1 cellular context compared by ENCODE assay signal in the genomic region with DNA sequence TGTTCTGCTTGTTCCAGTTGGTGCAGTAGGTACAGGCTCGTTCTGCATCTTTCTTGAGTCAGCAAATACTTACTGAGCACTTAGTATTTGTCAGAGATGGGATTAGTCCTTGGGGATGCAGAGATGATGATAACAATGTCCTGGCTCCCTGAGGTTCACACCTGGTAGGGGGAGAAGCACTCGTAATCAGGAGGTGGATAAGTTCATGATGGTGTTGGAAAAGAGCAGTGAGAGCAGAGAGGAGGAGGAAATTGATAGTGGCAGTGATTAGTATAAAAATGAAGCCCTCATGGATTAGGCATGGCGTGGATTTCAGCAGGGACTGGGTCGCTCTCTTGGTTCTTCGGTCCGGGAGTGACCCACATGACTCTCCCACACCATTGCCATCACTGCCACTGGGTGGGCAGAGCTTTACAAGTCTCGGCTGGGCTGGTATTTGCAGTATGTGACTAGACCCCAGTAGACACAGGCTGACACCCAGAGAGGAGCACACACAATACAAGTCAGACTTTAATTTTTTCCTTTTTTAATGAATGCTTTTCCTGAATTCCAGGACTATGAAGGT.
TF ChIP-seq lines count a peak whose summit lies in the region.

No MANE protein-coding gene starts in this region.

TF ChIP-seq in SK-N-SH, 30 proteins besides CTCF, POLR2A, EP300 and RAD21 (continued from another document):
- TF ChIP-seq, protein P1, sequence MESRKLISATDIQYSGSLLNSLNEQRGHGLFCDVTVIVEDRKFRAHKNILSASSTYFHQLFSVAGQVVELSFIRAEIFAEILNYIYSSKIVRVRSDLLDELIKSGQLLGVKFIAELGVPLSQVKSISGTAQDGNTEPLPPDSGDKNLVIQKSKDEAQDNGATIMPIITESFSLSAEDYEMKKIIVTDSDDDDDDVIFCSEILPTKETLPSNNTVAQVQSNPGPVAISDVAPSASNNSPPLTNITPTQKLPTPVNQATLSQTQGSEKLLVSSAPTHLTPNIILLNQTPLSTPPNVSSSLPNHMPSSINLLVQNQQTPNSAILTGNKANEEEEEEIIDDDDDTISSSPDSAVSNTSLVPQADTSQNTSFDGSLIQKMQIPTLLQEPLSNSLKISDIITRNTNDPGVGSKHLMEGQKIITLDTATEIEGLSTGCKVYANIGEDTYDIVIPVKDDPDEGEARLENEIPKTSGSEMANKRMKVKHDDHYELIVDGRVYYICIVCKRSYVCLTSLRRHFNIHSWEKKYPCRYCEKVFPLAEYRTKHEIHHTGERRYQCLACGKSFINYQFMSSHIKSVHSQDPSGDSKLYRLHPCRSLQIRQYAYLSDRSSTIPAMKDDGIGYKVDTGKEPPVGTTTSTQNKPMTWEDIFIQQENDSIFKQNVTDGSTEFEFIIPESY (IDR thresholded peaks at IDR 0.05; ENCODE audit: borderline replicate concordance, low read depth) = no peak
- TF ChIP-seq CHD2 (IDR thresholded peaks at IDR 0.05; ENCODE audit: low read length, partially characterized antibody) (no peak), FOSL2 (IDR thresholded peaks at IDR 0.05; ENCODE audit: borderline replicate concordance, low read depth) (no peak), POLR2AphosphoS5 (IDR thresholded peaks at IDR 0.05; ENCODE audit: low read depth, low read length) (no peak), TCF12 (IDR thresholded peaks at IDR 0.05) (no peak), NRF1 (IDR thresholded peaks at IDR 0.05; ENCODE audit: low read depth, low read length) (no peak), GATA2 (CRISPR knock-in tag; IDR thresholded peaks at IDR 0.05) (no peak), FOXM1 (IDR thresholded peaks at IDR 0.05; ENCODE audit: low read depth) (no peak), JUND (IDR thresholded peaks at IDR 0.05) (no peak), TEAD4 (IDR thresholded peaks at IDR 0.05; ENCODE audit: borderline replicate concordance, insufficient read depth) (no peak)
- TF ChIP-seq, protein P2, sequence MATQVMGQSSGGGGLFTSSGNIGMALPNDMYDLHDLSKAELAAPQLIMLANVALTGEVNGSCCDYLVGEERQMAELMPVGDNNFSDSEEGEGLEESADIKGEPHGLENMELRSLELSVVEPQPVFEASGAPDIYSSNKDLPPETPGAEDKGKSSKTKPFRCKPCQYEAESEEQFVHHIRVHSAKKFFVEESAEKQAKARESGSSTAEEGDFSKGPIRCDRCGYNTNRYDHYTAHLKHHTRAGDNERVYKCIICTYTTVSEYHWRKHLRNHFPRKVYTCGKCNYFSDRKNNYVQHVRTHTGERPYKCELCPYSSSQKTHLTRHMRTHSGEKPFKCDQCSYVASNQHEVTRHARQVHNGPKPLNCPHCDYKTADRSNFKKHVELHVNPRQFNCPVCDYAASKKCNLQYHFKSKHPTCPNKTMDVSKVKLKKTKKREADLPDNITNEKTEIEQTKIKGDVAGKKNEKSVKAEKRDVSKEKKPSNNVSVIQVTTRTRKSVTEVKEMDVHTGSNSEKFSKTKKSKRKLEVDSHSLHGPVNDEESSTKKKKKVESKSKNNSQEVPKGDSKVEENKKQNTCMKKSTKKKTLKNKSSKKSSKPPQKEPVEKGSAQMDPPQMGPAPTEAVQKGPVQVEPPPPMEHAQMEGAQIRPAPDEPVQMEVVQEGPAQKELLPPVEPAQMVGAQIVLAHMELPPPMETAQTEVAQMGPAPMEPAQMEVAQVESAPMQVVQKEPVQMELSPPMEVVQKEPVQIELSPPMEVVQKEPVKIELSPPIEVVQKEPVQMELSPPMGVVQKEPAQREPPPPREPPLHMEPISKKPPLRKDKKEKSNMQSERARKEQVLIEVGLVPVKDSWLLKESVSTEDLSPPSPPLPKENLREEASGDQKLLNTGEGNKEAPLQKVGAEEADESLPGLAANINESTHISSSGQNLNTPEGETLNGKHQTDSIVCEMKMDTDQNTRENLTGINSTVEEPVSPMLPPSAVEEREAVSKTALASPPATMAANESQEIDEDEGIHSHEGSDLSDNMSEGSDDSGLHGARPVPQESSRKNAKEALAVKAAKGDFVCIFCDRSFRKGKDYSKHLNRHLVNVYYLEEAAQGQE (IDR thresholded peaks at IDR 0.05; ENCODE audit: low read depth, low read length) = no peak
- TF ChIP-seq, protein P3, sequence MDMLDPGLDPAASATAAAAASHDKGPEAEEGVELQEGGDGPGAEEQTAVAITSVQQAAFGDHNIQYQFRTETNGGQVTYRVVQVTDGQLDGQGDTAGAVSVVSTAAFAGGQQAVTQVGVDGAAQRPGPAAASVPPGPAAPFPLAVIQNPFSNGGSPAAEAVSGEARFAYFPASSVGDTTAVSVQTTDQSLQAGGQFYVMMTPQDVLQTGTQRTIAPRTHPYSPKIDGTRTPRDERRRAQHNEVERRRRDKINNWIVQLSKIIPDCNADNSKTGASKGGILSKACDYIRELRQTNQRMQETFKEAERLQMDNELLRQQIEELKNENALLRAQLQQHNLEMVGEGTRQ (IDR thresholded peaks at IDR 0.05; ENCODE audit: borderline replicate concordance, low read depth, low read length) = no peak
- TF ChIP-seq, protein P4, sequence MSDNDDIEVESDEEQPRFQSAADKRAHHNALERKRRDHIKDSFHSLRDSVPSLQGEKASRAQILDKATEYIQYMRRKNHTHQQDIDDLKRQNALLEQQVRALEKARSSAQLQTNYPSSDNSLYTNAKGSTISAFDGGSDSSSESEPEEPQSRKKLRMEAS (IDR thresholded peaks at IDR 0.05; ENCODE audit: low read depth) = no peak
